In the genomic region with DNA sequence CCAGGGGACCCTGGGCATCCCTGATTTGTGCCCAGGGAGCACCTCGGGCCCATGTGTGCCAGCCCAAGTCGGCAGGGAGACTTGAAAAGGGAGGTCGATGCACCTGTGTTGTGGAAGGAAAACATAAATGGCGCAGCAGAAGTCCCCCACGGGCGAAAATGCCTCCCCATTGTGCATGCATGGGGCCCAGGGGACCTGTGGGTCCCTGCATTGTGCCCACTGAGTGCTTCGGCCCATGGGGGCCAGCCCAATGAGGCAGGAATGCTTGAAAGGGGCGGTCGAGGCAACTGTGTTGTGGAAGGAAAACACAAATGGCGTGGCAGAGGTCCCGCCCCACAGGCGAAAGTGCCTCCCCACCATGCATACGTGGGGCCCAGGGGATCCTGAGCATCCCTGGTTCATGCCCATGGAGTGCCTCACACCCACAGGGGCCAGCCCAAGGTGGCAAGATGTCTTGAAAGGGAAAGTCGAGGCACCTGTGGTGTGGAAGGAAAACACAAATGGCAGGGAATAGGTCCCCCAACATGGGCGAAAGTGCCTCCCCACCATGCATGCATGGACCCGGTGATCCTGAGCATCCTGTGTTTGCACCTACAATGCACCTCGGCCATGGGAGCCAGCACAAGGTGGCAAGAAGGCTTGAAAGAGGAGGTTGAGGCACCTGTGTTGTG, we compare ENCODE assay signal across 16 cellular contexts.
"Had no signal": no experiment of that assay in that cellular context is flagged by ENCODE, and none has a peak within 500 bp of the region (broad histone marks: within the 10 kb centered on the region; RNA-seq: fewer than 3 reads in every experiment).

No MANE protein-coding gene starts in this region.

- H3K36me3 Mint-ChIP-seq: activated naive CD8-positive, alpha-beta T cell treated with anti-CD3 and anti-CD28 coated beads for 36 hours; brain; stimulated activated memory B cell treated with anti-CD40 and anti-IgM and Interleukin-4, amounts not matched to agents 10 μg/mL and 1 μg/mL and 100 μg/mL, for 72 hours had no signal

- H3K4me1 Mint-ChIP-seq: activated naive CD8-positive, alpha-beta T cell treated with anti-CD3 and anti-CD28 coated beads for 36 hours; brain; central memory CD8-positive, alpha-beta T cell; stimulated activated memory B cell treated with anti-CD40 and anti-IgM and Interleukin-4, amounts not matched to agents 10 μg/mL and 1 μg/mL and 100 μg/mL, for 72 hours had no signal

- H3K27me3 Mint-ChIP-seq: brain; central memory CD8-positive, alpha-beta T cell had no signal

- H3K36me3 ChIP-seq: left lung, thyroid gland, vagina had no signal

- H3K4me3 Mint-ChIP-seq: activated naive CD8-positive, alpha-beta T cell treated with anti-CD3 and anti-CD28 coated beads for 36 hours; brain; central memory CD8-positive, alpha-beta T cell; stimulated activated memory B cell treated with anti-CD40 and anti-IgM and Interleukin-4, amounts not matched to agents 10 μg/mL and 1 μg/mL and 100 μg/mL, for 72 hours had no signal

- H3K9me3 Mint-ChIP-seq: activated naive CD8-positive, alpha-beta T cell treated with anti-CD3 and anti-CD28 coated beads for 36 hours had no signal

- H3K4me1 ChIP-seq: left lung, thyroid gland, vagina had no signal

- ATAC-seq: activated CD4-positive, CD25-positive, alpha-beta regulatory T cell treated with anti-CD3 and anti-CD28 coated beads, Interleukin-2, amount 50 U/mL, for 24 hours; left lung; stimulated activated memory B cell treated with anti-CD40 and anti-IgM and Interleukin-4, amounts not matched to agents 10 μg/mL and 1 μg/mL and 100 μg/mL, for 72 hours had no signal

- FAIRE-seq: islet of Langerhans had no signal

- H3K9me3 ChIP-seq: SK-N-SH, thyroid gland had no signal

- H3K4me3 ChIP-seq: left lung, thyroid gland, vagina had no signal

- H3K27ac ChIP-seq: left lung, thyroid gland, vagina had no signal

- H3K27me3 ChIP-seq: thyroid gland, vagina had no signal

- H3K4me2 ChIP-seq: SK-N-SH had no signal

- DNase-seq: activated CD4-positive, alpha-beta T cell treated with anti-CD3 and anti-CD28 coated beads, Interleukin-2, amount 50 U/mL, for 1 hour; activated naive CD8-positive, alpha-beta T cell treated with anti-CD3 and anti-CD28 coated beads for 36 hours; amygdala; effector memory CD4-positive, alpha-beta T cell; foreskin melanocyte; SK-N-SH; T-helper 1 cell; T1000; thyroid gland had no signal
